8 cellular contexts compared by ENCODE assay signal in the genomic region with DNA sequence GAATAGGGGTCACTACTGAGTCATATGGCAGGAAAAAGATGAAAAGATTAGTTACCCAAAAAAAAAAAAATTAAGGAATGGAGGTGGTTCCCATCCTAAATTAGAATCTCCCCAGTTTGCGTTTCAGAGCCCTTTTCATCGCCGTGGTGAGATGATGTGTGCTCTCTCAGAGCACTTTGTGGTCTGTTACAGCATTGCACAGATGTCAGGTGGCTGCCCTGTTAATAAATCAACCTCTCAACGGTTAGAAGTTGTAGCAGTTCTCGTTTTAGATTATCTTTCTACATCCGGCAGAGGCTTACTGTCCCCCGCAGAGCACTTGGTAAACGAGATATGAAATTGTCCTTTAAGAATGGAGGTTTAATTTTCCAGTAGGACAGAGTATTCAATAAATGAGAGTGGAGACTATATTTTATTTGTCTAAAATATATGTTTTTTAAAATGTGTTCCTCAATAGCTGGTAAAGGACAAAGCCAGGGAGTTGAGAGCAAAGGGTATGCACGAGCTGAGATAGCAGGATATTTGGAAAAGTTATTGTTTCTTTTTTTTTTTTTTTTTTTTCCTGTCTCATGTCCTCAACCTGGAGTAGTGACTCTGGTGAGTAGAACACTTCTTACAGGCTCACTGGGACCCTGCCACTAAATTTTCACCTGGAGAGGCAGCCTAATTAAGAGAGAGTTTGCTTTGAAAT. TPM values are rescaled to one million over a fixed set of nuclear protein-coding genes. Genes with fewer than 3 reads are reported as not detected.
DNase-seq lines count a peak whose midpoint lies in the region; ATAC-seq, FAIRE-seq and TF ChIP-seq lines count a peak whose summit lies in the region.

No MANE protein-coding gene starts in this region.

- 0% methylated on average over 9 of the region's 9 CpGs for WGBS in K562 (ENCODE audit: insufficient coverage, low coverage, missing lambda C conversion rate)
- WGBS in neuronal stem cell (ENCODE audit: extremely low coverage in 2 of 2, insufficient read length in 2 of 2, insufficient replicate concordance in 1 of 2), 2 donors, result no CpG with 5 or more reads among the region's 9 CpGs

- H3K79me2 ChIP-seq in K562 (ENCODE audit: control insufficient read depth, insufficient read depth, low read length), result peaks cover 60% of the 10 kb centered on the region

- H3K9ac ChIP-seq in BLaER1, result peak overlapping the region; percentile 80
- H3K9ac ChIP-seq in K562 (ENCODE audit: insufficient read depth in 1 of 2, low read depth in 2 of 2, low read length in 2 of 2), result peak overlapping the region in 1 of 2 experiments; percentile 57; a peak in 2 of 4 replicates
- H3K9ac ChIP-seq in neuronal stem cell (ENCODE audit: low read depth, low read length, poor library complexity), result no peak overlapping the region

- in situ Hi-C loops in K562 (cut with MboI), result no loop called here

- intact Hi-C loops in K562 (cut with micrococcal nuclease), result loop anchor here (1.0 to 5.0 kb wide), 4 partner anchors 15 to 45 kb away; no protein-coding TSS in a partner anchor

- H3K36me3 ChIP-seq in BLaER1, result peaks cover 13% of the 10 kb centered on the region; the same call in 1 of the 2 replicates
- H3K36me3 ChIP-seq in K562 (ENCODE audit: control insufficient read depth, insufficient read depth, low read length), result peaks cover 6% of the 10 kb centered on the region; the same call in 1 of the 3 replicates
- no peaks in the 10 kb centered on the region for H3K36me3 ChIP-seq in neuronal stem cell (replicated peaks in 1 of 2; ENCODE audit: control insufficient read depth in 2 of 2, insufficient read depth in 2 of 2, low read length in 2 of 2)

- ATAC-seq in GM18909 (IDR thresholded peaks at IDR 0.05; ENCODE audit: poor library complexity, unreplicated experiment) (peak; percentile 93), HG03045 (IDR thresholded peaks at IDR 0.05; ENCODE audit: unreplicated experiment) (peak; percentile 80), K562 (peak; percentile 94)

- no peaks in the 10 kb centered on the region for H3K27me3 ChIP-seq in BLaER1
- no peaks in the 10 kb centered on the region for H3K27me3 ChIP-seq in K562 (ENCODE audit: control insufficient read depth in 2 of 2, insufficient read depth in 2 of 2, low read length in 2 of 2)
- no peaks in the 10 kb centered on the region for H3K27me3 ChIP-seq in neuronal stem cell (ENCODE audit: control insufficient read depth in 3 of 3, insufficient read depth in 3 of 3, low read depth in 1 of 3, low read length in 3 of 3)

- H3K23ac ChIP-seq in neuronal stem cell (ENCODE audit: low read depth, low read length, poor library complexity), result no peak overlapping the region

- TF ChIP-seq POLR2A in K562 (conservative IDR thresholded peaks at IDR 0.05), result no peak

- no peak overlapping the region for H4K8ac ChIP-seq in neuronal stem cell (ENCODE audit: low read depth, low read length)

- peak overlapping the region; percentile 94 for H3K27ac ChIP-seq in BLaER1
- peak overlapping the region; percentile 87 for H3K27ac ChIP-seq in K562 (ENCODE audit: extremely low read depth, low read depth, low read length)
- H3K27ac ChIP-seq in neuronal stem cell (replicated peaks; ENCODE audit: low read length), result peak overlapping the region; percentile 100
- no peak overlapping the region for H3K27ac ChIP-seq in RWPE1

- no peak overlapping the region for H2AFZ ChIP-seq in K562 (ENCODE audit: low read depth, low read length)
- H2AFZ ChIP-seq in neuronal stem cell (ENCODE audit: low read length), result no peak overlapping the region

- no peaks in the 10 kb centered on the region for H4K20me1 ChIP-seq in BLaER1
- H4K20me1 ChIP-seq in K562 (replicated peaks; ENCODE audit: control insufficient read depth, insufficient read depth, low read length), result no peaks in the 10 kb centered on the region; the same call in 1 of the 2 replicates

- no peak overlapping the region for H2AK5ac ChIP-seq in neuronal stem cell (ENCODE audit: low read depth, low read length)

- BruUV-seq in K562 (replicated peaks; lab: Mats Ljungman, UMichigan), result TSS peak; percentile 33

- H2BK12ac ChIP-seq in neuronal stem cell (ENCODE audit: low read length), result no peak overlapping the region

- no peak overlapping the region for H2BK5ac ChIP-seq in neuronal stem cell (ENCODE audit: low read length)

- TF ChIP-seq RAD21 in K562 (CRISPR knock-in tag; conservative IDR thresholded peaks at IDR 0.05 in 1 of 2, IDR thresholded peaks at IDR 0.05 in 1 of 2), result peak in 1 of 2 experiments; percentile 28; a peak in 1 of 4 replicates

- H3K18ac ChIP-seq in neuronal stem cell (ENCODE audit: low read length), result no peak overlapping the region

- no peaks in the 10 kb centered on the region for H3K79me1 ChIP-seq in neuronal stem cell (ENCODE audit: low read depth, low read length)

- H3K4me3 ChIP-seq in BLaER1 (peak overlapping the region; percentile 57), K562 (no peak overlapping the region; the same call in 1 of the 2 replicates), neuronal stem cell (ENCODE audit: low read length in 2 of 2) (no peak overlapping the region)

- no peak overlapping the region for H2BK120ac ChIP-seq in neuronal stem cell (ENCODE audit: low read depth, low read length)

- peak; percentile 83 for DNase-seq in NCI-H510A treated with DMSO at 0.1 percent for 48 hours (lab: John Stamatoyannopoulos, UW)
- DNase-seq in K562 (ENCODE audit: extremely low read depth in 1 of 4, low spot score in 3 of 4), result peak; percentile 35 to 91 (median 64)
- no peak for DNase-seq in neuronal stem cell (ENCODE audit: low spot score)
- no peak for DNase-seq in dedifferentiated amniotic fluid mesenchymal stem cell (ENCODE audit: extremely low spot score)
- no peak for DNase-seq in RWPE1 (ENCODE audit: low spot score)

- FAIRE-seq in K562 (lab: Jason Lieb, UNC), result peak; percentile 95

- H3K9me3 ChIP-seq in BLaER1 (no peaks in the 10 kb centered on the region), K562 (replicated peaks; ENCODE audit: control insufficient read depth, insufficient read depth, low read depth, low read length) (no peaks in the 10 kb centered on the region), neuronal stem cell (replicated peaks in 1 of 2; ENCODE audit: control insufficient read depth in 2 of 2, insufficient read depth in 1 of 2, low read depth in 1 of 2, low read length in 2 of 2) (no peaks in the 10 kb centered on the region)

- peaks cover 94% of the 10 kb centered on the region for H3K4me1 ChIP-seq in BLaER1
- H3K4me1 ChIP-seq in K562 (replicated peaks in 1 of 2; ENCODE audit: control insufficient read depth in 2 of 2, insufficient read depth in 2 of 2, low read length in 2 of 2), result peaks cover 9 to 47% of the 10 kb centered on the region in 2 experiments; a peak in 4 of 5 replicates
- H3K4me1 ChIP-seq in neuronal stem cell (ENCODE audit: control insufficient read depth in 2 of 2, insufficient read depth in 1 of 2, low read depth in 1 of 2, low read length in 2 of 2), result peaks cover 26 to 33% of the 10 kb centered on the region in 2 donors

- no peak overlapping the region for H4K91ac ChIP-seq in neuronal stem cell (ENCODE audit: low read depth, low read length, poor library complexity)

- CTCF ChIA-PET in K562 (lab: Yijun Ruan, JAX; ENCODE audit: low intra/inter-chr PET ratio), result interaction anchor here (1.1 kb wide), 1 partner anchor 503 kb away, joined by 4 read pairs; no protein-coding TSS in a partner anchor
- CTCF ChIA-PET in RWPE1 (lab: Yijun Ruan, JAX), result interaction anchor here (1.0 kb wide), 1 partner anchor 131 kb away, joined by 3 read pairs; no protein-coding TSS in a partner anchor

- no peak overlapping the region for H3K4ac ChIP-seq in neuronal stem cell (ENCODE audit: low read length)

- peak; percentile 99 for TF ChIP-seq EP300 in K562 (IDR thresholded peaks at IDR 0.05; ENCODE audit: low read length)

- H2BK15ac ChIP-seq in neuronal stem cell (ENCODE audit: low read length), result no peak overlapping the region

- POLR2A ChIA-PET in K562 (lab: Yijun Ruan, JAX), result interaction anchor here (0.6 to 1.6 kb wide), 5 partner anchors 9 to 122 kb away, joined by 3 to 7 read pairs (median 3); no protein-coding TSS in a partner anchor
- POLR2A ChIA-PET in RWPE1 (lab: Yijun Ruan, JAX; ENCODE audit: low non-redundant PET), result no interaction called here

- H3K4me2 ChIP-seq in BLaER1 (peak overlapping the region; percentile 83), K562 (ENCODE audit: insufficient read depth, low read length) (peak overlapping the region; percentile 50; the same call in 1 of the 2 replicates), neuronal stem cell (ENCODE audit: insufficient read depth, low read length, poor library complexity, severe bottlenecking) (no peak overlapping the region)

- H3K14ac ChIP-seq in neuronal stem cell (ENCODE audit: low read length), result no peak overlapping the region

- H3K9me1 ChIP-seq in K562 (ENCODE audit: control insufficient read depth, insufficient read depth, low read length), result no peaks in the 10 kb centered on the region

- peak in 1 of 3 experiments; percentile 15; a peak in 1 of 6 replicates for TF ChIP-seq CTCF in K562 (IDR thresholded peaks at IDR 0.05 in 2 of 3, conservative IDR thresholded peaks at IDR 0.05 in 1 of 3; ENCODE audit: insufficient read depth in 2 of 3, low read depth in 1 of 3, low read length in 3 of 3)
- no peak for TF ChIP-seq CTCF in RWPE1 (conservative IDR thresholded peaks at IDR 0.05; ENCODE audit: low read depth)

TF ChIP-seq in K562, 482 proteins besides CTCF, POLR2A, EP300 and RAD21 (continues in another document):
- TF ChIP-seq MED1 (CRISPR knock-in tag; IDR thresholded peaks at IDR 0.05; ENCODE audit: borderline replicate concordance), result no peak
- no peak for TF ChIP-seq ZNF707 (CRISPR knock-in tag; conservative IDR thresholded peaks at IDR 0.05)
- TF ChIP-seq OTX1 (CRISPR knock-in tag; IDR thresholded peaks at IDR 0.05), result no peak

RNA-seq across cellular contexts. Expression of a gene that starts 26.9 kb away (rescaled TPM):
- 144 and 172 TPM in 2 replicates for total RNA-seq in K562 (2011; cell fraction: chromatin; rRNA removed; ENCODE audit: low replicate concordance)
- 34.5 and 40.9 TPM in 2 replicates for total RNA-seq in K562 (2011; cell fraction: nucleolus; rRNA removed)
- total RNA-seq in K562 (2011; cell fraction: nucleoplasm; rRNA removed), result 54.2 and 74.1 TPM in 2 replicates
- 16.9 and 17.1 TPM in 2 replicates for total RNA-seq in K562 (2014; rRNA removed)
- total RNA-seq in K562 (2014; rRNA removed; fragmentation: Illumina TruSeq; extraction: Trizol), result 19.0 and 21.2 TPM in 2 replicates
- total RNA-seq in K562 (2015; rRNA removed; fragmentation: Illumina TruSeq; extraction: Trizol), result 17.8 and 20.7 TPM in 2 replicates
- 46.2 and 47.5 TPM in 2 replicates for total RNA-seq in K562 (2021)
- 17.2 and 17.7 TPM in 2 replicates for polyA plus RNA-seq in K562 (2011; rRNA removed)
- 9.4 and 16.2 TPM in 2 replicates for polyA plus RNA-seq in K562 (2011; cell fraction: cytosol; rRNA removed)
- polyA plus RNA-seq in K562 (2011; cell fraction: nucleus; rRNA removed), result 37.1 and 55.1 TPM in 2 replicates
- polyA plus RNA-seq in K562 (2012), result 12.9 and 15.0 TPM in 2 replicates
- 29.5 and 31.9 TPM in 2 replicates for polyA plus RNA-seq in K562 (2014; fragmentation: Illumina TruSeq; extraction: Trizol)
- 1 to 10 TPM; 4.1 to 9.9 TPM for polyA plus RNA-seq in K562 (2014; fragmentation: Nextera tagmentation; extraction: Ambion mirVana)
- polyA plus RNA-seq in K562 (2014; rRNA removed), result 15.2 and 15.3 TPM in 2 replicates
- 71.7 and 90.0 TPM in 2 replicates for polyA minus RNA-seq in K562 (2011; rRNA and poly(A)+ RNA removed)
- polyA minus RNA-seq in K562 (2011; cell fraction: cytosol; rRNA and poly(A)+ RNA removed), result 28.2 and 30.6 TPM in 2 replicates
- 35.0 and 70.0 TPM in 2 replicates for polyA minus RNA-seq in K562 (2011; cell fraction: nucleus; rRNA and poly(A)+ RNA removed)
- polyA plus RNA-seq in neuronal stem cell (2013, experiment 1 of 2), result 21.2 TPM
- polyA plus RNA-seq in neuronal stem cell (2013, experiment 2 of 2), result 23.7 TPM

Comparison
In these comparisons a context has a peak if more than half of its experiments do, and no peak if none do; other contexts are left out.
1. DNase-seq: peak in NCI-H510A treated with DMSO at 0.1 percent for 48 hours (single experiment) and K562 (4 of 4); none in neuronal stem cell (single experiment), dedifferentiated amniotic fluid mesenchymal stem cell (single experiment) and RWPE1 (single experiment).
2. Peak in every context shown above with its lines, with median percentiles within 50 percentile points of each other: ATAC-seq.